Comparison of ENCODE assay signal across 8 cellular contexts in genomic region chr3:141875893-141876380, GRCh38. TPM values are rescaled to one million over a fixed set of nuclear protein-coding genes. Genes with fewer than 3 reads are reported as not detected.
DNase-seq lines count a peak whose midpoint lies in the region; ATAC-seq lines count a peak whose summit lies in the region.

No MANE protein-coding gene starts in this region.

- no peaks in the 10 kb centered on the region for H3K27me3 ChIP-seq in layer of hippocampus (ENCODE audit: control insufficient read depth, insufficient read depth, low read length)

- peak overlapping the region; percentile 92 for H3K27ac ChIP-seq in layer of hippocampus (ENCODE audit: low read depth, low read length)

- ATAC-seq in GM21576 (IDR thresholded peaks at IDR 0.05; ENCODE audit: unreplicated experiment) (peak; percentile 36), T-helper 17 cell (peak; percentile 71)
- ATAC-seq in central memory CD8-positive, alpha-beta T cell (replicated peaks; ENCODE audit: extremely low read depth, poor library complexity, severe bottlenecking), result peak; percentile 71

- no peaks in the 10 kb centered on the region for H3K27me3 Mint-ChIP-seq in IgD-negative memory B cell
- no peaks in the 10 kb centered on the region for H3K27me3 Mint-ChIP-seq in T-helper 17 cell
- H3K27me3 Mint-ChIP-seq in central memory CD8-positive, alpha-beta T cell, result no peaks in the 10 kb centered on the region

- no peaks in the 10 kb centered on the region for H3K9me3 Mint-ChIP-seq in IgD-negative memory B cell
- no peaks in the 10 kb centered on the region for H3K9me3 Mint-ChIP-seq in central memory CD8-positive, alpha-beta T cell

- DNase-seq in DMS 273 (lab: John Stamatoyannopoulos, UW; ENCODE audit: unreplicated experiment) (peak; percentile 94), DMS 273 treated with DMSO at 0.1 percent for 48 hours (lab: John Stamatoyannopoulos, UW) (no peak), T-helper 17 cell (peak; percentile 59 to 72 (median 68))
- peak in 1 of 2 donors; percentile 58 for DNase-seq in central memory CD8-positive, alpha-beta T cell (ENCODE audit: low spot score in 2 of 2)
- peak in 2 of 3 experiments; percentile 47 to 61 for DNase-seq in stimulated activated CD4-positive, alpha-beta T cell treated with anti-CD3 and anti-CD28 coated beads, TNF-alpha, amount 100 ng/mL, for 24 hours (ENCODE audit: low read depth in 3 of 3)

- H3K9me3 ChIP-seq in T-helper 17 cell (ENCODE audit: control insufficient read depth, low read length, poor library complexity, severe bottlenecking), result no peaks in the 10 kb centered on the region

- H3K4me1 Mint-ChIP-seq in IgD-negative memory B cell (peaks cover 17 to 26% (median 26%) of the 10 kb centered on the region in 3 donors), T-helper 17 cell (peaks cover 17% of the 10 kb centered on the region)
- peaks cover 29% of the 10 kb centered on the region for H3K4me1 Mint-ChIP-seq in central memory CD8-positive, alpha-beta T cell

- peak overlapping the region; percentile 85 to 96 (median 93) for H3K27ac Mint-ChIP-seq in IgD-negative memory B cell
- peak overlapping the region; percentile 95 for H3K27ac Mint-ChIP-seq in T-helper 17 cell
- H3K27ac Mint-ChIP-seq in central memory CD8-positive, alpha-beta T cell (ENCODE audit: low read depth), result peak overlapping the region; percentile 70

- H3K4me3 Mint-ChIP-seq in IgD-negative memory B cell (peak overlapping the region; percentile 91 to 96 (median 96)), T-helper 17 cell (peak overlapping the region; percentile 96)
- H3K4me3 Mint-ChIP-seq in central memory CD8-positive, alpha-beta T cell, result peak overlapping the region; percentile 86

- H3K36me3 Mint-ChIP-seq in IgD-negative memory B cell (peaks cover 2% of the 10 kb centered on the region), T-helper 17 cell (ENCODE audit: low read depth) (peaks cover 2% of the 10 kb centered on the region)
- H3K36me3 Mint-ChIP-seq in central memory CD8-positive, alpha-beta T cell (ENCODE audit: insufficient read depth), result peaks cover 15% of the 10 kb centered on the region

RNA-seq across cellular contexts. Expression of gene ATP1B3, which starts 0.5 kb away (rescaled TPM):
- polyA plus RNA-seq in IgD-negative memory B cell, result 73.4 TPM
- 10 to 100 TPM; 37.3 to 70.4 TPM for total RNA-seq in T-helper 17 cell
